8 cellular contexts compared by ENCODE assay signal in the genomic region with DNA sequence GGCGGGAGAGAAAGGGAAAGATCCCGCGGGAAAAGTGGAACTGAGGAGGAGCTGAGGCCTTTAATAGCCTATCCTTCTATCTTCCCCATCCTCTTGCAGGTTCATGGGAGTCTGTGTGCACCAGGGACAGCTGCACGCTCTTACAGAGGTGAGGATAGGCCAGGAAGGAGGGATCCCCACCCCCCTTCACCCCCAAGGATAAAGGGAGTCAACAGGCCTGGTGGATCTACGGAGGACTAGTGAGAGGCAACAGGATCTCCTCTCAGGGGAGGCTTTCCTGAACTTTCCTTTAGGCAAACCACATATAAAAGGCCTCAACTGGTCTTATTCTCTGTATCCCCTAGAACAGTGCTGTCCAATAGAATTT. TPM values are rescaled to one million over a fixed set of nuclear protein-coding genes. Genes with fewer than 3 reads are reported as not detected.
DNase-seq lines count a peak whose midpoint lies in the region; FAIRE-seq and TF ChIP-seq lines count a peak whose summit lies in the region.

No MANE protein-coding gene starts in this region.

- H3K36me3 ChIP-seq in Peyer's patch, result peaks cover 0 to 34% (median 0%) of the 10 kb centered on the region in 3 donors
- peaks cover 0 to 31% (median 17%) of the 10 kb centered on the region in 4 donors for H3K36me3 ChIP-seq in sigmoid colon

- H3K4me1 ChIP-seq in Peyer's patch, result peaks cover 0 to 23% (median 6%) of the 10 kb centered on the region in 4 donors
- peaks cover 0 to 35% (median 29%) of the 10 kb centered on the region in 4 donors for H3K4me1 ChIP-seq in sigmoid colon

- intact Hi-C loops in sigmoid colon (cut with DNase I), result loop anchor here (5.0 kb wide), 1 partner anchor 126 kb away; a partner anchor contains a TSS

- TF ChIP-seq EP300 in sigmoid colon (IDR thresholded peaks at IDR 0.05), result no peak

- 6 to 16% methylated on average over 5 of the region's 5 CpGs for WGBS in sigmoid colon, 2 donors

- H3K27me3 ChIP-seq in Peyer's patch (no peaks in the 10 kb centered on the region), sigmoid colon (no peaks in the 10 kb centered on the region)

- H3K4me3 ChIP-seq in Peyer's patch (peak overlapping the region; percentile 88 to 92 (median 92)), fibroblast of pulmonary artery (replicated peaks; ENCODE audit: low read depth, low read length) (peak overlapping the region; percentile 61), sigmoid colon (peak overlapping the region; percentile 65 to 91 (median 86))

- H3K9me3 ChIP-seq in Peyer's patch (no peaks in the 10 kb centered on the region), sigmoid colon (no peaks in the 10 kb centered on the region)

- TF ChIP-seq CTCF in Peyer's patch (IDR thresholded peaks at IDR 0.05) (no peak), fibroblast of pulmonary artery (IDR thresholded peaks at IDR 0.05; ENCODE audit: low read length, missing control alignments) (no peak), sigmoid colon (IDR thresholded peaks at IDR 0.05) (no peak), GM20000 (IDR thresholded peaks at IDR 0.05; ENCODE audit: extremely low read depth, missing control alignments) (no peak)

- TF ChIP-seq POLR2A in GM12891 (IDR thresholded peaks at IDR 0.05; ENCODE audit: low read depth, low read length) (no peak), Peyer's patch (IDR thresholded peaks at IDR 0.05) (no peak), sigmoid colon (IDR thresholded peaks at IDR 0.05) (no peak)

- DNase-seq in GM12891 (ENCODE audit: insufficient read length, low spot score) (no peak), Peyer's patch (no peak), fibroblast of pulmonary artery (ENCODE audit: low read depth) (no peak), sigmoid colon (peak; percentile 65), NCI-H187 treated with DMSO at 0.1 percent for 48 hours (lab: John Stamatoyannopoulos, UW) (no peak), GM20000 (ENCODE audit: low spot score) (no peak), medulla oblongata (ENCODE audit: extremely low spot score) (no peak)
- DNase-seq in stimulated activated naive CD4-positive, alpha-beta T cell treated with Interleukin-2 at 50 U/mL for 16 hours (lab: John Stamatoyannopoulos, UW), result no peak

- FAIRE-seq in GM12891 (lab: Jason Lieb, UNC), result peak; percentile 9

- H3K27ac ChIP-seq in Peyer's patch (peak overlapping the region in 3 of 4 donors; percentile 95 to 98 (median 96)), sigmoid colon (peak overlapping the region; percentile 93 to 98 (median 96))

TF ChIP-seq in GM12891, 5 proteins besides CTCF, POLR2A, EP300 and RAD21:
- no peak for TF ChIP-seq POU2F2 (IDR thresholded peaks at IDR 0.05; ENCODE audit: low read depth, low read length)
- TF ChIP-seq TAF1 (IDR thresholded peaks at IDR 0.05; ENCODE audit: low read depth, low read length), result no peak
- TF ChIP-seq SPI1 (IDR thresholded peaks at IDR 0.05; ENCODE audit: low read depth, low read length), result no peak
- no peak for TF ChIP-seq POLR2AphosphoS5 (IDR thresholded peaks at IDR 0.05; ENCODE audit: low read depth, low read length)
- TF ChIP-seq PAX5 (IDR thresholded peaks at IDR 0.05; ENCODE audit: insufficient read depth, low read length, severe bottlenecking), result no peak

RNA-seq across cellular contexts. Expression of a gene that starts 1.1 kb away (rescaled TPM):
- polyA plus RNA-seq in GM12891 (2012; ENCODE audit: low read depth, missing spikeins), result 12.7 TPM
- 10 to 100 TPM; 21.5 to 85.1 (median 50.7) TPM for total RNA-seq in Peyer's patch
- 10 to 100 TPM; 23.5 to 47.4 (median 29.2) TPM for total RNA-seq in sigmoid colon
- polyA plus RNA-seq in sigmoid colon, result 10 to 100 TPM; 24.6 to 33.3 (median 27.0) TPM

RNA-seq across cellular contexts. Expression of a gene that starts 12.1 kb away (rescaled TPM):
- 19.0 TPM for polyA plus RNA-seq in GM12891 (2012; ENCODE audit: low read depth, missing spikeins)
- 10 to 100 TPM in 1 of 4 donors, 1 to 10 TPM in 3; 2.3 to 62.7 (median 4.4) TPM for total RNA-seq in Peyer's patch
- total RNA-seq in sigmoid colon, result 1 to 10 TPM in 2 of 4 donors, under 1 TPM in 2; 0.36 to 8.0 (median 1.1) TPM
- polyA plus RNA-seq in sigmoid colon, result 10 to 100 TPM in 1 of 3 donors, 1 to 10 TPM in 2; 1.2 to 42.1 (median 1.4) TPM

RNA-seq across cellular contexts. Expression of a gene that starts 44.6 kb away (rescaled TPM):
- 122 TPM for polyA plus RNA-seq in GM12891 (2012; ENCODE audit: low read depth, missing spikeins)
- total RNA-seq in Peyer's patch (1 to 10 TPM in 1 of 4 donors, not detected in 3; 2.4 TPM), sigmoid colon (under 1 TPM in 2 of 4 donors, not detected in 2; 0.81 to 0.82 TPM)
- polyA plus RNA-seq in sigmoid colon, result 10 to 100 TPM in 1 of 3 donors, 1 to 10 TPM in 1, not detected in 1; 1.8 to 15.9 TPM

RNA-seq across cellular contexts. Expression of a gene that starts 51.7 kb away (rescaled TPM):
- polyA plus RNA-seq in GM12891 (2012; ENCODE audit: low read depth, missing spikeins), result 9.2 TPM
- total RNA-seq in Peyer's patch, result 1,000 to 10,000 TPM in 3 of 4 donors, not detected in 1; 1,673 to 3,824 (median 2,659) TPM
- over 10,000 TPM in 2 of 4 donors, 1,000 to 10,000 TPM in 2; 2,523 to 26,387 (median 8,883) TPM for total RNA-seq in sigmoid colon
- 100 to 1,000 TPM in 1 of 3 donors, not detected in 2; 480 TPM for polyA plus RNA-seq in sigmoid colon

RNA-seq across cellular contexts. Expression of a gene that starts 52.0 kb away (rescaled TPM):
- 14.3 TPM for polyA plus RNA-seq in GM12891 (2012; ENCODE audit: low read depth, missing spikeins)
- total RNA-seq in Peyer's patch (10 to 100 TPM; 14.0 to 21.9 (median 20.2) TPM), sigmoid colon (100 to 1,000 TPM in 1 of 4 donors, 10 to 100 TPM in 3; 70.6 to 112 (median 83.1) TPM)
- 10 to 100 TPM; 21.3 to 28.8 (median 24.2) TPM for polyA plus RNA-seq in sigmoid colon
